In genomic region chr17:78330570-78331224, GRCh38 we compare ENCODE assay signal across 16 cellular contexts. TPM values are rescaled to one million over a fixed set of nuclear protein-coding genes. Genes with fewer than 3 reads are reported as not detected.
DNase-seq lines count a peak whose midpoint lies in the region; ATAC-seq, FAIRE-seq and TF ChIP-seq lines count a peak whose summit lies in the region.
"Had no signal": no experiment of that assay in that cellular context is flagged by ENCODE, and none has a peak within 500 bp of the region (broad histone marks: within the 10 kb centered on the region; RNA-seq: fewer than 3 reads in every experiment).

No MANE protein-coding gene starts in this region.

- H3K4me1 ChIP-seq in kidney (ENCODE audit: control insufficient read depth in 1 of 2, insufficient read depth in 1 of 2, low read depth in 1 of 2, low read length in 2 of 2) = no peaks in the 10 kb centered on the region

- H3K27ac Mint-ChIP-seq in CD14-positive monocyte = peak overlapping the region in 5 of 7 donors; percentile 14 to 83 (median 68)
- peak overlapping the region; percentile 57 for H3K27ac Mint-ChIP-seq in dendritic cell treated with granulocyte-macrophage colony-stimulating factor and Interleukin-4, amounts not matched to agents 40 ng/mL and 50 ng/mL, for 4 days
- H3K27ac Mint-ChIP-seq: stimulated activated memory B cell treated with anti-CD40 and anti-IgM and Interleukin-4, amounts not matched to agents 10 μg/mL and 1 μg/mL and 100 μg/mL, for 72 hours had no signal

- no peaks in the 10 kb centered on the region for H3K9me3 ChIP-seq in kidney (ENCODE audit: control insufficient read depth in 1 of 2, low read length in 2 of 2)

- peaks cover 54% of the 10 kb centered on the region for H3K4me1 Mint-ChIP-seq in CD14-positive monocyte
- H3K4me1 Mint-ChIP-seq in dendritic cell treated with granulocyte-macrophage colony-stimulating factor and Interleukin-4, amounts not matched to agents 40 ng/mL and 50 ng/mL, for 4 days (ENCODE audit: low read depth) = peaks cover 65% of the 10 kb centered on the region

- peaks cover 6 to 7% (median 6%) of the 10 kb centered on the region in 3 donors for H3K27me3 Mint-ChIP-seq in CD14-positive monocyte (ENCODE audit: low read depth in 3 of 3)
- H3K27me3 Mint-ChIP-seq in dendritic cell treated with granulocyte-macrophage colony-stimulating factor and Interleukin-4, amounts not matched to agents 40 ng/mL and 50 ng/mL, for 4 days = peaks cover 5% of the 10 kb centered on the region
- H3K27me3 Mint-ChIP-seq: stimulated activated memory B cell treated with anti-CD40 and anti-IgM and Interleukin-4, amounts not matched to agents 10 μg/mL and 1 μg/mL and 100 μg/mL, for 72 hours had no signal

- H3K36me3 ChIP-seq in kidney (ENCODE audit: control insufficient read depth in 1 of 2, insufficient read depth in 2 of 2, low read length in 2 of 2) = no peaks in the 10 kb centered on the region

- H3K36me3 Mint-ChIP-seq in CD14-positive monocyte = peaks cover 0 to 6% of the 10 kb centered on the region in 2 donors
- H3K36me3 Mint-ChIP-seq in dendritic cell treated with granulocyte-macrophage colony-stimulating factor and Interleukin-4, amounts not matched to agents 40 ng/mL and 50 ng/mL, for 4 days (ENCODE audit: low read depth) = no peaks in the 10 kb centered on the region
- H3K36me3 Mint-ChIP-seq: immature natural killer cell; stimulated activated memory B cell treated with anti-CD40 and anti-IgM and Interleukin-4, amounts not matched to agents 10 μg/mL and 1 μg/mL and 100 μg/mL, for 72 hours had no signal

- no peak overlapping the region for H3K9ac ChIP-seq in kidney (ENCODE audit: low read length in 2 of 2)

- no peaks in the 10 kb centered on the region for H3K9me3 Mint-ChIP-seq in CD14-positive monocyte
- H3K9me3 Mint-ChIP-seq in dendritic cell treated with granulocyte-macrophage colony-stimulating factor and Interleukin-4, amounts not matched to agents 40 ng/mL and 50 ng/mL, for 4 days = no peaks in the 10 kb centered on the region
- H3K9me3 Mint-ChIP-seq: stimulated activated memory B cell treated with anti-CD40 and anti-IgM and Interleukin-4, amounts not matched to agents 10 μg/mL and 1 μg/mL and 100 μg/mL, for 72 hours had no signal

- H3K4me3 ChIP-seq in kidney (ENCODE audit: low read length in 2 of 2) = no peak overlapping the region

- DNase-seq in CD14-positive monocyte (ENCODE audit: low spot score) = no peak
- DNase-seq in NCI-H460 (ENCODE audit: extremely low read depth, low read depth) = peak; percentile 54
- DNase-seq in mucosa of gallbladder (ENCODE audit: low spot score) = peak; percentile 79
- DNase-seq in kidney = no peak
- no peak for DNase-seq in NCI-H1930 (lab: John Stamatoyannopoulos, UW)
- DNase-seq in DMS 273 (lab: John Stamatoyannopoulos, UW; ENCODE audit: unreplicated experiment) = no peak
- DNase-seq: activated T-cell treated with anti-CD3 and anti-CD28 coated beads, Interleukin-2, amount 50 U/mL, for 1 hour; erythroblast; immature natural killer cell; NCI-H1694; stimulated activated CD4-positive, alpha-beta T cell treated with anti-CD3 and anti-CD28 coated beads, Interleukin-2, amount 100 ng/mL, for 24 hours had no signal

- TF ChIP-seq CTCF in CD14-positive monocyte (IDR thresholded peaks at IDR 0.05) (no peak), kidney (IDR thresholded peaks at IDR 0.05; ENCODE audit: borderline replicate concordance, extremely low read depth, insufficient read depth) (no peak)

- intact Hi-C loops in CD14-positive monocyte (cut with micrococcal nuclease) = no loop called here
- intact Hi-C loops in dendritic cell treated with granulocyte-macrophage colony-stimulating factor and Interleukin-4, amounts not matched to agents 40 ng/mL and 50 ng/mL, for 4 days (cut with micrococcal nuclease) = no loop called here
- intact Hi-C loops in kidney (cut with DNase I) = no loop called here

- FAIRE-seq in kidney (lab: Jason Lieb, UNC) = no peak
- FAIRE-seq: bronchial epithelial cell had no signal

- ATAC-seq in GM19023 (IDR thresholded peaks at IDR 0.05; ENCODE audit: unreplicated experiment) = no peak
- ATAC-seq: stimulated activated memory B cell treated with anti-CD40 and anti-IgM and Interleukin-4, amounts not matched to agents 10 μg/mL and 1 μg/mL and 100 μg/mL, for 72 hours had no signal

- H3K27ac ChIP-seq in kidney (ENCODE audit: low read depth in 2 of 2, low read length in 2 of 2) = no peak overlapping the region
- H3K27ac ChIP-seq: C4-2B had no signal

- H3K4me3 Mint-ChIP-seq in CD14-positive monocyte = no peak overlapping the region
- H3K4me3 Mint-ChIP-seq in dendritic cell treated with granulocyte-macrophage colony-stimulating factor and Interleukin-4, amounts not matched to agents 40 ng/mL and 50 ng/mL, for 4 days = no peak overlapping the region
- H3K4me3 Mint-ChIP-seq: immature natural killer cell; stimulated activated memory B cell treated with anti-CD40 and anti-IgM and Interleukin-4, amounts not matched to agents 10 μg/mL and 1 μg/mL and 100 μg/mL, for 72 hours had no signal

RNA-seq across cellular contexts. Expression of gene SOCS3, which starts 29.2 kb away (rescaled TPM):
- polyA plus RNA-seq in CD14-positive monocyte (100 to 1,000 TPM; 123 to 144 TPM), kidney (ENCODE audit: insufficient read depth, low read depth, low replicate concordance) (31.2 TPM)
- total RNA-seq in NCI-H460 (2014; rRNA removed; shearing (Covaris generic)) = 404 and 479 TPM in 2 replicates
- polyA plus RNA-seq in NCI-H460 (2014; cell fraction: nucleus; rRNA removed) = 239 and 275 TPM in 2 replicates
- total RNA-seq in mucosa of gallbladder (11.9 TPM), kidney (110 TPM)

RNA-seq across cellular contexts. Expression of gene PGS1, which starts 47.8 kb away (rescaled TPM):
- polyA plus RNA-seq in CD14-positive monocyte (10 to 100 TPM; 26.0 to 28.0 TPM), kidney (ENCODE audit: insufficient read depth, low read depth, low replicate concordance) (15.6 TPM)
- 27.5 and 30.5 TPM in 2 replicates for total RNA-seq in NCI-H460 (2014; rRNA removed; shearing (Covaris generic))
- polyA plus RNA-seq in NCI-H460 (2014; cell fraction: nucleus; rRNA removed) = 123 and 146 TPM in 2 replicates
- total RNA-seq in mucosa of gallbladder (40.4 TPM), kidney (65.4 TPM)

Comparison
In these comparisons a context has a peak if more than half of its experiments do, and no peak if none do; other contexts are left out.
1. DNase-seq: peak in NCI-H460 (single experiment) and mucosa of gallbladder (single experiment); none in CD14-positive monocyte (single experiment), kidney (single experiment), NCI-H1930 (0 of 2) and DMS 273 (single experiment).